ENCODE assay signal across 25 cellular contexts in the genomic region with DNA sequence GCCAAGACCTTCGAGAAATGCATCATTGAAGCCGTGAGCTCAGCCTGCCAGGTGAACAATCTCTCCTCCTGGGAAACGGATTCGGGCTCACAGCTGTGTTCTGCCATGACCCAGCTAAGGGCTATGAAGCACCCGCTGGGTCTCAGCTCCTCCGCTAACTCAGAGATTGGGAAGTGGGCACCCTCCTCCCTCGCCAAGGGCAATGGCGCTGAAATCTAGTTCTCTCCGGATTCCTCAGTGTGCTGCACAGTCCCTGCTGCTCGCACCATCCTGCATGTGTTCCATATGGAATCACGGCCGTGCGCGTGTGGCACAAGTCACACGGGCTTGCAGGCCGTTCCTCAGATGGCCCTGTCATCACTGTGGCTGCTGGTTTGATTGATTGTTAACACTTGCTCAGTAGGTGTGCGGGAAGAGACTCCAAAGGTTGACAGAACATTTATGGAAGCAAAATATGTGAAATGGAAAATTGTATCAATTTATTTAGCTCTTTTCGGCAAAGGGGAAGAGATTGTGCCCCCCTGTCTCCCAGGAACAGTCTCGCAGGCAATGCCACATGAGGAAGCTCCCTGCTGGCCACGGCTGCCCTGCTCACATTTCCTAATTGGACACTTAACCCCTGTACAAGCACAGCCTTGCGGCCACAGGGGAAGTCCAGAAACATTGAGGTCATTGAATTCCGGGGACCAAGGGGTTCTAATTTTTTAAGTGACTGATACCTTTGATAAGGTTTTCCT. TPM values are rescaled to one million over a fixed set of nuclear protein-coding genes. Genes with fewer than 3 reads are reported as not detected.
A peak's percentile ranks its signal among the peaks of the same experiment; 100 is the strongest.
DNase-seq lines count a peak whose midpoint lies in the region; ATAC-seq, FAIRE-seq and TF ChIP-seq lines count a peak whose summit lies in the region.
"Had no signal": no experiment of that assay in that cellular context is flagged by ENCODE, and none has a peak within 500 bp of the region (broad histone marks: within the 10 kb centered on the region; RNA-seq: fewer than 3 reads in every experiment).

No MANE protein-coding gene starts in this region.

- ATAC-seq in IMR-90 (ENCODE audit: low read depth): peak; percentile 31
- ATAC-seq in K562: peak; percentile 27; the same call in 2 of the 3 replicates
- ATAC-seq: body of pancreas, GM23338, left lung had no signal

- H3K14ac ChIP-seq in IMR-90 (replicated peaks; ENCODE audit: low read depth, low read length): no peak overlapping the region

- no peak overlapping the region for H4K5ac ChIP-seq in IMR-90 (ENCODE audit: low read depth, low read length)

- FAIRE-seq in K562 (lab: Jason Lieb, UNC): no peak
- FAIRE-seq: GM12892 had no signal

- H3K4ac ChIP-seq in IMR-90 (ENCODE audit: low read depth, low read length): no peak overlapping the region

- no peaks in the 10 kb centered on the region for H3K27me3 Mint-ChIP-seq in T-helper 1 cell treated with Interleukin-12 subunit alpha and Interleukin-12 subunit beta and Interleukin-4 antibody, amounts not matched to agents 30 μg/mL and 1 μg/mL, for 36 hours (ENCODE audit: low read depth)
- H3K27me3 Mint-ChIP-seq: CD4-positive, CD25-positive, alpha-beta regulatory T cell; naive B cell had no signal

- dilution Hi-C loops in IMR-90 (cut with HindIII; ENCODE audit: low sequenced_read_pairs, unreplicated experiment): no loop called here
- dilution Hi-C loops in mammary epithelial cell (cut with HindIII; ENCODE audit: low sequenced_read_pairs): no loop called here

- H3K9me3 Mint-ChIP-seq in T-helper 1 cell treated with Interleukin-12 subunit alpha and Interleukin-12 subunit beta and Interleukin-4 antibody, amounts not matched to agents 30 μg/mL and 1 μg/mL, for 36 hours: no peaks in the 10 kb centered on the region

- H3K9me1 ChIP-seq in IMR-90 (ENCODE audit: insufficient read depth, low read length) (0 out of 2 replicates have a peak, but pooled peaks cover 3% of the 10 kb centered on the region), K562 (ENCODE audit: control insufficient read depth, insufficient read depth, low read length) (no peaks in the 10 kb centered on the region)

- H3K27ac ChIP-seq in IMR-90 (ENCODE audit: insufficient read depth, low read length): no peak overlapping the region
- peak overlapping the region; percentile 71 for H3K27ac ChIP-seq in K562 (ENCODE audit: extremely low read depth, low read depth, low read length)
- H3K27ac ChIP-seq in mammary epithelial cell (ENCODE audit: insufficient read depth, low read depth, low read length): no peak overlapping the region
- H3K27ac ChIP-seq: 22Rv1, adrenal gland, body of pancreas, epithelial cell of prostate, left lung, SK-N-MC had no signal

- H2AK9ac ChIP-seq in IMR-90 (replicated peaks; ENCODE audit: low read depth, low read length, poor library complexity): no peak overlapping the region

- CTCF ChIA-PET in IMR-90 (lab: Yijun Ruan, JAX): interaction anchor here (0.9 kb wide), 1 partner anchor 24 kb away, joined by 3 read pairs; no protein-coding TSS in a partner anchor
- CTCF ChIA-PET in K562 (lab: Yijun Ruan, JAX; ENCODE audit: low intra/inter-chr PET ratio): no interaction called here
- CTCF ChIA-PET in mammary epithelial cell (lab: Charles Lee; ENCODE audit: low non-redundant PET): no interaction called here

- WGBS in IMR-90 (ENCODE audit: extremely low coverage in 2 of 2, insufficient read length in 1 of 2), 2 experiments: 76% methylated on average over 19 of the region's 22 CpGs; no CpG with 5 or more reads in 1 of the 2 experiments
- WGBS in K562 (ENCODE audit: insufficient coverage, low coverage, missing lambda C conversion rate): 72% methylated on average over 22 of the region's 22 CpGs
- WGBS in mammary epithelial cell (ENCODE audit: low coverage, missing lambda C conversion rate): 92% methylated on average over 20 of the region's 22 CpGs

- no peak overlapping the region for H3K4me3 ChIP-seq in IMR-90 (ENCODE audit: insufficient read depth, low read depth, low read length)
- H3K4me3 ChIP-seq in K562: no peak overlapping the region
- no peak overlapping the region for H3K4me3 ChIP-seq in mammary epithelial cell (replicated peaks in 1 of 3; ENCODE audit: insufficient read depth in 1 of 3, low read depth in 2 of 3, low read length in 3 of 3)
- H3K4me3 ChIP-seq: adrenal gland, body of pancreas, GM23338, left lung, SK-N-MC, smooth muscle cell had no signal

- TF ChIP-seq CTCF in IMR-90 (conservative IDR thresholded peaks at IDR 0.05; ENCODE audit: low read depth, low read length) (no peak), K562 (IDR thresholded peaks at IDR 0.05 in 2 of 3, conservative IDR thresholded peaks at IDR 0.05 in 1 of 3; ENCODE audit: insufficient read depth in 2 of 3, low read depth in 1 of 3, low read length in 3 of 3) (no peak), mammary epithelial cell (conservative IDR thresholded peaks at IDR 0.05 in 1 of 2, IDR thresholded peaks at IDR 0.05 in 1 of 2; ENCODE audit: extremely low read depth in 1 of 2, insufficient read depth in 1 of 2, low read depth in 1 of 2, low read length in 2 of 2) (no peak)

- no peak overlapping the region for H4K91ac ChIP-seq in IMR-90 (ENCODE audit: insufficient read depth, low read depth, low read length)

- H4K8ac ChIP-seq in IMR-90 (ENCODE audit: low read depth in 2 of 2, low read length in 2 of 2): no peak overlapping the region

- no peak overlapping the region for H2BK120ac ChIP-seq in IMR-90 (ENCODE audit: low read depth, low read length)

- H3K27me3 ChIP-seq in IMR-90 (ENCODE audit: control insufficient read depth, insufficient read depth, low read length) (no peaks in the 10 kb centered on the region), K562 (ENCODE audit: control insufficient read depth in 2 of 2, insufficient read depth in 2 of 2, low read length in 2 of 2) (no peaks in the 10 kb centered on the region), mammary epithelial cell (ENCODE audit: insufficient read depth, low read length) (no peaks in the 10 kb centered on the region)
- H3K27me3 ChIP-seq: adrenal gland, body of pancreas, left lung had no signal

- H3K9ac ChIP-seq in IMR-90 (ENCODE audit: low read depth, low read length) (no peak overlapping the region), K562 (ENCODE audit: insufficient read depth in 1 of 2, low read depth in 2 of 2, low read length in 2 of 2) (peak overlapping the region in 1 of 2 experiments; percentile 66; a peak in 1 of 4 replicates), mammary epithelial cell (ENCODE audit: insufficient read depth, low read length) (no peak overlapping the region)

- POLR2A ChIA-PET in IMR-90 (lab: Charles Lee; ENCODE audit: unreplicated experiment) (no interaction called here), K562 (lab: Yijun Ruan, JAX) (interaction anchor here (0.6 kb wide), 1 partner anchor 10 kb away, joined by 3 read pairs; no protein-coding TSS in a partner anchor)

- H3K9me3 ChIP-seq in IMR-90 (ENCODE audit: control insufficient read depth, insufficient read depth, low read length) (no peaks in the 10 kb centered on the region), K562 (replicated peaks; ENCODE audit: control insufficient read depth, insufficient read depth, low read depth, low read length) (no peaks in the 10 kb centered on the region; the same call in 1 of the 2 replicates), mammary epithelial cell (replicated peaks; ENCODE audit: insufficient read depth, low read length) (no peaks in the 10 kb centered on the region)
- H3K9me3 ChIP-seq: adrenal gland, body of pancreas, left lung had no signal

- no peak overlapping the region for H2BK5ac ChIP-seq in IMR-90 (ENCODE audit: low read depth, low read length, poor library complexity, severe bottlenecking)

- TF ChIP-seq POLR2A in IMR-90 (IDR thresholded peaks at IDR 0.05; ENCODE audit: low read depth, low read length) (no peak), K562 (conservative IDR thresholded peaks at IDR 0.05) (no peak)

- no peak for DNase-seq in T-helper 1 cell
- no peak for DNase-seq in IMR-90
- no peak for DNase-seq in K562 (ENCODE audit: extremely low read depth in 1 of 4, low spot score in 3 of 4)
- DNase-seq in retina: peak; percentile 6
- DNase-seq in iPS-NIHi7 (ENCODE audit: extremely low spot score): no peak
- DNase-seq in middle frontal gyrus (ENCODE audit: extremely low spot score, low spot score): no peak
- no peak for DNase-seq in mammary epithelial cell
- DNase-seq: adrenal gland; CD4-positive, CD25-positive, alpha-beta regulatory T cell; effector CD4-positive, alpha-beta T cell; EL; left lung; mesendoderm; naive B cell; NCI-H1417 treated with DMSO at 0.1 percent for 48 hours; NCI-H748 treated with DMSO at 0.1 percent for 48 hours; T-helper 2 cell had no signal

- TF ChIP-seq RAD21 in IMR-90 (IDR thresholded peaks at IDR 0.05; ENCODE audit: low read length) (no peak), K562 (CRISPR knock-in tag; conservative IDR thresholded peaks at IDR 0.05 in 1 of 2, IDR thresholded peaks at IDR 0.05 in 1 of 2) (no peak)

- H3K4me2 ChIP-seq in IMR-90 (ENCODE audit: low read depth, low read length) (no peak overlapping the region), K562 (ENCODE audit: insufficient read depth, low read length) (no peak overlapping the region), mammary epithelial cell (ENCODE audit: insufficient read depth, low read depth, low read length) (no peak overlapping the region)
- H3K4me2 ChIP-seq: GM23338, smooth muscle cell had no signal

- H3K36me3 ChIP-seq in IMR-90 (ENCODE audit: control insufficient read depth, insufficient read depth, low read length) (peaks cover 55% of the 10 kb centered on the region), K562 (ENCODE audit: control insufficient read depth, insufficient read depth, low read length) (peaks cover 48% of the 10 kb centered on the region; the same call in 2 of the 3 replicates), mammary epithelial cell (ENCODE audit: insufficient read depth, low read length) (peaks cover 5% of the 10 kb centered on the region)

- in situ Hi-C loops in IMR-90 (cut with MboI; ENCODE audit: low sequenced_read_pairs) (no loop called here), K562 (cut with MboI) (no loop called here), mammary epithelial cell (cut with MboI; ENCODE audit: low sequenced_read_pairs in 2 of 2) (no loop called here)

- no peak for TF ChIP-seq EP300 in K562 (IDR thresholded peaks at IDR 0.05; ENCODE audit: low read length)

- no peak overlapping the region for H2AFZ ChIP-seq in IMR-90 (replicated peaks; ENCODE audit: low read length, poor library complexity)
- H2AFZ ChIP-seq in K562 (ENCODE audit: low read depth, low read length): no peak overlapping the region
- no peak overlapping the region for H2AFZ ChIP-seq in mammary epithelial cell (ENCODE audit: low read depth, low read length)
- H2AFZ ChIP-seq: GM23338 had no signal

- H3K79me1 ChIP-seq in IMR-90 (ENCODE audit: low read depth in 1 of 2, low read length in 2 of 2): peaks cover 0 to 20% of the 10 kb centered on the region in 2 experiments; a peak in 1 of 4 replicates

- H3K4me1 Mint-ChIP-seq in T-helper 1 cell treated with Interleukin-12 subunit alpha and Interleukin-12 subunit beta and Interleukin-4 antibody, amounts not matched to agents 30 μg/mL and 1 μg/mL, for 36 hours (ENCODE audit: low read depth): peaks cover 27% of the 10 kb centered on the region
- H3K4me1 Mint-ChIP-seq: GM23338 had no signal

- no peak overlapping the region for H3K18ac ChIP-seq in IMR-90 (ENCODE audit: low read depth, low read length)

- H3K36me3 Mint-ChIP-seq in T-helper 1 cell treated with Interleukin-12 subunit alpha and Interleukin-12 subunit beta and Interleukin-4 antibody, amounts not matched to agents 30 μg/mL and 1 μg/mL, for 36 hours (ENCODE audit: low read depth): peaks cover 71% of the 10 kb centered on the region

- no peak overlapping the region for H2BK20ac ChIP-seq in IMR-90 (ENCODE audit: low read depth, low read length)

- no peak overlapping the region for H3K23ac ChIP-seq in IMR-90 (ENCODE audit: low read depth, low read length)

- H3K27ac Mint-ChIP-seq in T-helper 1 cell treated with Interleukin-12 subunit alpha and Interleukin-12 subunit beta and Interleukin-4 antibody, amounts not matched to agents 30 μg/mL and 1 μg/mL, for 36 hours: peak overlapping the region; percentile 27
- H3K27ac Mint-ChIP-seq: CD4-positive, CD25-positive, alpha-beta regulatory T cell; GM23338 had no signal

- no peak overlapping the region for H3K4me3 Mint-ChIP-seq in T-helper 1 cell treated with Interleukin-12 subunit alpha and Interleukin-12 subunit beta and Interleukin-4 antibody, amounts not matched to agents 30 μg/mL and 1 μg/mL, for 36 hours
- H3K4me3 Mint-ChIP-seq: GM23338, naive B cell had no signal

- no peak overlapping the region for H2BK15ac ChIP-seq in IMR-90 (ENCODE audit: low read depth, low read length)

- H3K79me2 ChIP-seq in K562 (ENCODE audit: control insufficient read depth, insufficient read depth, low read length) (no peaks in the 10 kb centered on the region), mammary epithelial cell (ENCODE audit: insufficient read depth, low read length) (no peaks in the 10 kb centered on the region)

- no TSS peak for BruUV-seq in IMR-90 (replicated peaks; lab: Mats Ljungman, UMichigan)
- no TSS peak for BruUV-seq in K562 (replicated peaks; lab: Mats Ljungman, UMichigan)
- no TSS peak for BruUV-seq in mammary epithelial cell (replicated peaks; lab: Mats Ljungman, UMichigan)

- H3K4me1 ChIP-seq in IMR-90 (ENCODE audit: control insufficient read depth, insufficient read depth, low read length) (no peaks in the 10 kb centered on the region), K562 (replicated peaks in 1 of 2; ENCODE audit: control insufficient read depth in 2 of 2, insufficient read depth in 2 of 2, low read length in 2 of 2) (peaks cover 3 to 6% of the 10 kb centered on the region in 2 experiments; a peak in 3 of 5 replicates), mammary epithelial cell (ENCODE audit: insufficient read depth, low read length) (no peaks in the 10 kb centered on the region)
- H3K4me1 ChIP-seq: adrenal gland, body of pancreas, left lung had no signal

- intact Hi-C loops in IMR-90 (cut with micrococcal nuclease) (no loop called here), K562 (cut with micrococcal nuclease) (no loop called here), mammary epithelial cell (cut with micrococcal nuclease) (no loop called here)

- H4K20me1 ChIP-seq in IMR-90 (ENCODE audit: insufficient read depth, low read length) (peaks cover 10% of the 10 kb centered on the region; the same call in 1 of the 2 replicates), K562 (replicated peaks; ENCODE audit: control insufficient read depth, insufficient read depth, low read length) (no peaks in the 10 kb centered on the region), mammary epithelial cell (ENCODE audit: insufficient read depth, low read length) (no peaks in the 10 kb centered on the region)

- H3K56ac ChIP-seq in IMR-90 (ENCODE audit: extremely low read depth, insufficient read depth, low read length): no peak overlapping the region

- H2AK5ac ChIP-seq in IMR-90 (ENCODE audit: low read depth, low read length): no peak overlapping the region

RNA-seq across cellular contexts. Expression of a gene that starts 58.8 kb away (rescaled TPM):
- total RNA-seq in IMR-90 (2012; rRNA removed): 36.0 and 37.5 TPM in 2 replicates
- 20.8 and 23.4 TPM in 2 replicates for polyA plus RNA-seq in IMR-90 (2012; rRNA removed)
- polyA plus RNA-seq in IMR-90 (2012; cell fraction: cytosol; rRNA removed): 11.3 and 20.0 TPM in 2 replicates
- 95.6 and 134 TPM in 2 replicates for polyA plus RNA-seq in IMR-90 (2012; cell fraction: nucleus; rRNA removed; ENCODE audit: low replicate concordance)
- 548 and 579 TPM in 2 replicates for total RNA-seq in K562 (2011; cell fraction: chromatin; rRNA removed; ENCODE audit: low replicate concordance)
- total RNA-seq in K562 (2011; cell fraction: nucleolus; rRNA removed): 219 and 226 TPM in 2 replicates
- 260 and 263 TPM in 2 replicates for total RNA-seq in K562 (2011; cell fraction: nucleoplasm; rRNA removed)
- 13.2 and 17.1 TPM in 2 replicates for total RNA-seq in K562 (2014; rRNA removed)
- total RNA-seq in K562 (2014; rRNA removed; fragmentation: Illumina TruSeq; extraction: Trizol): 19.8 and 20.9 TPM in 2 replicates
- total RNA-seq in K562 (2015; rRNA removed; fragmentation: Illumina TruSeq; extraction: Trizol): 17.8 and 17.9 TPM in 2 replicates
- total RNA-seq in K562 (2021): 33.6 and 34.3 TPM in 2 replicates
- 26.7 and 36.2 TPM in 2 replicates for polyA plus RNA-seq in K562 (2011; rRNA removed)
- 14.1 and 15.8 TPM in 2 replicates for polyA plus RNA-seq in K562 (2011; cell fraction: cytosol; rRNA removed)
- polyA plus RNA-seq in K562 (2011; cell fraction: nucleus; rRNA removed): 220 and 234 TPM in 2 replicates
- polyA plus RNA-seq in K562 (2012): 27.2 and 54.8 TPM in 2 replicates
- polyA plus RNA-seq in K562 (2014; fragmentation: Illumina TruSeq; extraction: Trizol): 24.2 and 26.9 TPM in 2 replicates
- polyA plus RNA-seq in K562 (2014; fragmentation: Nextera tagmentation; extraction: Ambion mirVana): 1 to 10 TPM; 5.3 to 7.1 TPM
- polyA plus RNA-seq in K562 (2014; rRNA removed): 15.9 and 20.1 TPM in 2 replicates
- polyA minus RNA-seq in K562 (2011; rRNA and poly(A)+ RNA removed): 58.3 and 80.5 TPM in 2 replicates
- polyA minus RNA-seq in K562 (2011; cell fraction: cytosol; rRNA and poly(A)+ RNA removed): 48.1 and 56.1 TPM in 2 replicates
- 71.6 and 112 TPM in 2 replicates for polyA minus RNA-seq in K562 (2011; cell fraction: nucleus; rRNA and poly(A)+ RNA removed)
- total RNA-seq in mammary epithelial cell: 10 to 100 TPM; 69.8 to 94.4 TPM
- 25.2 TPM for polyA plus RNA-seq in mammary epithelial cell
- 139 TPM for polyA minus RNA-seq in mammary epithelial cell
